Comparison of ENCODE assay signal across 1 cellular context in genomic region chr21:29657228-29657989, GRCh38.
TF ChIP-seq lines count a peak whose summit lies in the region.

No MANE protein-coding gene starts in this region.

TF ChIP-seq in IMR-90, 13 proteins besides CTCF, POLR2A, EP300 and RAD21 (continued from another document):
- TF ChIP-seq CHD1 (IDR thresholded peaks at IDR 0.05; ENCODE audit: low read depth, low read length) (no peak), SMC3 (IDR thresholded peaks at IDR 0.05; ENCODE audit: low read depth, low read length) (no peak), MAZ (IDR thresholded peaks at IDR 0.05; ENCODE audit: borderline replicate concordance, low read depth, low read length) (no peak)
